8 cellular contexts compared by ENCODE assay signal in the genomic region with DNA sequence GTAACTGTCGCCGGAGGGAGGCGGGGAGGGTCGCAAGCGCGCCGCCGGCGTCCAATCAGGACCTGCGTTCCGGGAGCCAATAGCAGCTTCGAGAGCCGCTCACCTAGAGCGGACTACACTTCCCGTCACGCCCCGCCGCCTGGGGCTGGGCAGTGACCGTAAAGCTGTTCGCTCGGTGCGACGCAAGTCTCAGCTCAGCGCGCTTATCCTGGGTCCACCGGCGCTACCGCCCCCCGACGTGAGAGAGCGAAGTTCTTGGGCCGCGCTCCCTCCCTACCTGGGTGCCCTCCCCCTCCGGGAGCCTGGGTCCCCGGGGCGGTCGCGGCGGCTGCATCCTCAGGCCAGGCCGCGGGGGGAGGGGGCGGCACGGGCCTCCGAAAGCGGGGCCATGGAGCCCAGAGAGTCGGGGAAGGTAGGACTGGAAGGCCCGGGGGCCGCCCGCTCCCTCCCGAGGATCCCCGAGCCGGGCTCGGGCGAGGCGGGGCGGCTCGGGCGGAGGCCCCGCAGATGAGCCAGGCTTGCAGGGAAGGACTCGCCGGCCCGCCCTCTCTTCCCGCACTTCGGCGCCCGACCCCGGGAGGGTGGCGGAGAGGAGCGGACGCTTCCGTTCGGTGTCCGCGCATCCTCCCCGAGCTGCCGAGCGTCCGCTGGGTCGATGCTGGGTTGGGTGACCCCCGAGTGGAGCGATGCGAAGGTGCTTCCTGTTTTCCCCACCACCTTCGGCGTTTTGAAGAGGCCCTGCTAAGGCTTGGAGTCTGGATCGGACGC. TPM values are rescaled to one million over a fixed set of nuclear protein-coding genes. Genes with fewer than 3 reads are reported as not detected.
DNase-seq lines count a peak whose midpoint lies in the region; ATAC-seq and TF ChIP-seq lines count a peak whose summit lies in the region.

TSS of gene ZNF862 (plus strand) at position 152 of the 768 bp plus-strand sequence. CDS start at position 389, 237 bp downstream.

- ATAC-seq in GM21529 (IDR thresholded peaks at IDR 0.05; ENCODE audit: unreplicated experiment) (peak; percentile 99), mucosa of descending colon (peak; percentile 99)

- DNase-seq in DMS 273 treated with DMSO at 0.1 percent for 48 hours (lab: John Stamatoyannopoulos, UW) (peak; percentile 99), OCI-M2 (lab: John Stamatoyannopoulos, UW; ENCODE audit: unreplicated experiment) (peak; percentile 90), activated T-cell treated with anti-CD3 and anti-CD28 coated beads for 4 hours (peak; percentile 89), epithelial cell of esophagus (ENCODE audit: low read depth) (peak; percentile 98), mucosa of descending colon (peak; percentile 98 to 99 (median 98))
- DNase-seq in stimulated activated CD8-positive, alpha-beta memory T cell treated with anti-CD3 and anti-CD28 coated beads, Interleukin-4, amount 100 ng/mL, for 24 hours (ENCODE audit: low read depth): peak; percentile 93

- TF ChIP-seq CTCF in epithelial cell of esophagus (IDR thresholded peaks at IDR 0.05; ENCODE audit: insufficient read depth, low read depth, low read length, missing control alignments) (no peak), mucosa of descending colon (IDR thresholded peaks at IDR 0.05) (no peak)

- H3K27ac Mint-ChIP-seq in IgD-negative memory B cell: peak within 1 kb of the TSS; percentile 68 to 85 (median 72)

- H3K9me3 ChIP-seq in mucosa of descending colon: no peaks in the 10 kb centered on the region

- no peaks in the 10 kb centered on the region for H3K36me3 Mint-ChIP-seq in IgD-negative memory B cell

- H3K4me1 ChIP-seq in mucosa of descending colon (ENCODE audit: low read depth): peaks cover 14% of the 10 kb centered on the region

- H3K36me3 ChIP-seq in mucosa of descending colon (ENCODE audit: low read depth): no peaks in the 10 kb centered on the region

- intact Hi-C loops in mucosa of descending colon (cut with DNase I, micrococcal nuclease): no loop called here

- H3K9me3 Mint-ChIP-seq in IgD-negative memory B cell: no peaks in the 10 kb centered on the region

- H3K4me3 ChIP-seq in epithelial cell of esophagus (ENCODE audit: low read length) (peak within 1 kb of the TSS; percentile 86), mucosa of descending colon (peak within 1 kb of the TSS; percentile 80)

- peaks cover 19 to 25% (median 21%) of the 10 kb centered on the region in 3 donors for H3K4me1 Mint-ChIP-seq in IgD-negative memory B cell

- peaks cover 7% of the 10 kb centered on the region for H3K27me3 Mint-ChIP-seq in IgD-negative memory B cell

- peak within 1 kb of the TSS; percentile 90 to 96 (median 94) for H3K4me3 Mint-ChIP-seq in IgD-negative memory B cell

RNA-seq across cellular contexts. Expression of gene ZNF862, which starts in this region (rescaled TPM):
- polyA plus RNA-seq in IgD-negative memory B cell: 4.3 TPM
- total RNA-seq in mucosa of descending colon: 10 to 100 TPM; 18.0 to 25.4 (median 25.2) TPM

Comparison
In these comparisons a context has a peak if more than half of its experiments do, and no peak if none do; other contexts are left out.
1. Peak in every context shown above with its lines: DNase-seq, ATAC-seq and H3K4me3 ChIP-seq.